In the genomic region with DNA sequence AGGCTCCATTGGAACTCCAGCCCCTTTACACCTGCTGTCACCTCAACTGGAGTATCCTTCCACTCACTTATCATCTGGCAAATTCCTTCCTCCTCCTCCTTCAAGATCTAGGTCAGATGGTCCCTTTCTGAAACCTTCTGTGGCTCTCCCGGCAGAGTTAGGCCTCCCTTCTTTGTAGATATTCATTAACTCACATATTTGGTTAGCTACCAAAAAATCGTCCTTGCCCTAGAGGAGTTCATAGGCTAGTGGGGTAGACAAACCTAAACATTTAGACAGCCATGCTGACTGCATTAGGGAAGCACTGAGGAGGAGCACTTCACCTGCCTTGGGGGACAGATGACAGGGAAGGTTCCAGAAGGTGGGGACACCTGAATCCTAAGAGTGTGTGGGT, we compare ENCODE assay signal across 12 cellular contexts. TPM values are rescaled to one million over a fixed set of nuclear protein-coding genes. Genes with fewer than 3 reads are reported as not detected.
A peak's percentile ranks its signal among the peaks of the same experiment; 100 is the strongest.
DNase-seq lines count a peak whose midpoint lies in the region; ATAC-seq and TF ChIP-seq lines count a peak whose summit lies in the region.
"Had no signal": no experiment of that assay in that cellular context is flagged by ENCODE, and none has a peak within 500 bp of the region (broad histone marks: within the 10 kb centered on the region; RNA-seq: fewer than 3 reads in every experiment).

No MANE protein-coding gene starts in this region.

- peak overlapping the region; percentile 71 for H3K27ac Mint-ChIP-seq in stimulated activated naive CD8-positive, alpha-beta T cell treated with anti-CD3 and anti-CD28 coated beads, Interleukin-15, Interleukin-2, amounts not matched to agents 100 ng/mL and 50 ng/mL, for 24 hours
- no peak overlapping the region for H3K27ac Mint-ChIP-seq in stimulated activated naive CD8-positive, alpha-beta T cell treated with anti-CD3 and anti-CD28 coated beads, Interleukin-15, amount 100 ng/mL, for 72 hours
- peak overlapping the region; percentile 9 for H3K27ac Mint-ChIP-seq in T-helper 17 cell

- H3K4me1 Mint-ChIP-seq in stimulated activated naive CD8-positive, alpha-beta T cell treated with anti-CD3 and anti-CD28 coated beads, Interleukin-15, Interleukin-2, amounts not matched to agents 100 ng/mL and 50 ng/mL, for 24 hours (ENCODE audit: low read depth) = peaks cover 30% of the 10 kb centered on the region
- peaks cover 13% of the 10 kb centered on the region for H3K4me1 Mint-ChIP-seq in stimulated activated naive CD8-positive, alpha-beta T cell treated with anti-CD3 and anti-CD28 coated beads, Interleukin-15, amount 100 ng/mL, for 72 hours
- H3K4me1 Mint-ChIP-seq in T-helper 17 cell = peaks cover 7% of the 10 kb centered on the region

- H3K36me3 Mint-ChIP-seq in stimulated activated naive CD8-positive, alpha-beta T cell treated with anti-CD3 and anti-CD28 coated beads, Interleukin-15, Interleukin-2, amounts not matched to agents 100 ng/mL and 50 ng/mL, for 24 hours (ENCODE audit: low read depth) = peaks cover 3% of the 10 kb centered on the region
- H3K36me3 Mint-ChIP-seq in T-helper 17 cell (ENCODE audit: low read depth) = peaks cover 2% of the 10 kb centered on the region

- ATAC-seq in stimulated activated naive CD8-positive, alpha-beta T cell treated with anti-CD3 and anti-CD28 coated beads, Interleukin-15, amount 100 ng/mL, for 72 hours = no peak
- ATAC-seq in HG02798 (IDR thresholded peaks at IDR 0.05; ENCODE audit: poor library complexity, unreplicated experiment) = peak; percentile 33
- ATAC-seq in T-helper 17 cell = no peak
- ATAC-seq in foreskin keratinocyte = no peak
- ATAC-seq in GM18505 (IDR thresholded peaks at IDR 0.05; ENCODE audit: unreplicated experiment) = no peak

- H3K27me3 Mint-ChIP-seq in stimulated activated naive CD8-positive, alpha-beta T cell treated with anti-CD3 and anti-CD28 coated beads, Interleukin-15, Interleukin-2, amounts not matched to agents 100 ng/mL and 50 ng/mL, for 24 hours = no peaks in the 10 kb centered on the region
- no peaks in the 10 kb centered on the region for H3K27me3 Mint-ChIP-seq in stimulated activated naive CD8-positive, alpha-beta T cell treated with anti-CD3 and anti-CD28 coated beads, Interleukin-15, amount 100 ng/mL, for 72 hours
- no peaks in the 10 kb centered on the region for H3K27me3 Mint-ChIP-seq in T-helper 17 cell

- no peak for DNase-seq in stimulated activated naive CD8-positive, alpha-beta T cell treated with anti-CD3 and anti-CD28 coated beads, Interleukin-15, amount 100 ng/mL, for 72 hours
- DNase-seq in T-helper 17 cell (no peak), DMS 273 (lab: John Stamatoyannopoulos, UW; ENCODE audit: unreplicated experiment) (no peak), foreskin keratinocyte (no peak), NCI-H2171 treated with DMSO at 0.1 percent for 48 hours (lab: John Stamatoyannopoulos, UW) (no peak)
- DNase-seq: activated CD8-positive, alpha-beta memory T cell treated with anti-CD3 and anti-CD28 coated beads, Interleukin-2, amount 50 U/mL, for 4 hours; Kasumi-1; NCI-H2107; occipital lobe had no signal

- H3K27me3 ChIP-seq in foreskin keratinocyte = no peaks in the 10 kb centered on the region

- no peaks in the 10 kb centered on the region for H3K9me3 Mint-ChIP-seq in stimulated activated naive CD8-positive, alpha-beta T cell treated with anti-CD3 and anti-CD28 coated beads, Interleukin-15, Interleukin-2, amounts not matched to agents 100 ng/mL and 50 ng/mL, for 24 hours
- no peaks in the 10 kb centered on the region for H3K9me3 Mint-ChIP-seq in stimulated activated naive CD8-positive, alpha-beta T cell treated with anti-CD3 and anti-CD28 coated beads, Interleukin-15, amount 100 ng/mL, for 72 hours

- no peak for TF ChIP-seq CTCF in foreskin keratinocyte (conservative IDR thresholded peaks at IDR 0.05)

- no peak overlapping the region for H3K27ac ChIP-seq in foreskin keratinocyte

- no peak overlapping the region for H3K4me3 Mint-ChIP-seq in stimulated activated naive CD8-positive, alpha-beta T cell treated with anti-CD3 and anti-CD28 coated beads, Interleukin-15, Interleukin-2, amounts not matched to agents 100 ng/mL and 50 ng/mL, for 24 hours
- H3K4me3 Mint-ChIP-seq in stimulated activated naive CD8-positive, alpha-beta T cell treated with anti-CD3 and anti-CD28 coated beads, Interleukin-15, amount 100 ng/mL, for 72 hours = no peak overlapping the region
- H3K4me3 Mint-ChIP-seq in T-helper 17 cell = no peak overlapping the region

- no peaks in the 10 kb centered on the region for H3K9me3 ChIP-seq in T-helper 17 cell (ENCODE audit: control insufficient read depth, low read length, poor library complexity, severe bottlenecking)

- peaks cover 4% of the 10 kb centered on the region for H3K4me1 ChIP-seq in foreskin keratinocyte

- no peak for TF ChIP-seq POLR2A in GM18505 (IDR thresholded peaks at IDR 0.05; ENCODE audit: borderline replicate concordance, extremely low read depth, insufficient read depth, insufficient read length)

RNA-seq across cellular contexts. Expression of gene ELOA, which starts 14.3 kb away (rescaled TPM):
- total RNA-seq in T-helper 17 cell (10 to 100 TPM; 34.7 to 39.7 TPM), foreskin keratinocyte (47.1 and 56.7 TPM in 2 replicates)
- 18.4 and 23.8 TPM in 2 replicates for polyA plus RNA-seq in foreskin keratinocyte

RNA-seq across cellular contexts. Expression of gene RPL11, which starts 37.4 kb away (rescaled TPM):
- total RNA-seq in T-helper 17 cell (1,000 to 10,000 TPM; 1,753 to 1,861 TPM), foreskin keratinocyte (1,719 and 1,767 TPM in 2 replicates)
- 2,860 and 2,885 TPM in 2 replicates for polyA plus RNA-seq in foreskin keratinocyte

RNA-seq across cellular contexts. Expression of gene PITHD1, which starts 49.2 kb away (rescaled TPM):
- 10 to 100 TPM; 67.8 to 80.6 TPM for total RNA-seq in T-helper 17 cell
- 45.3 and 47.0 TPM in 2 replicates for total RNA-seq in foreskin keratinocyte
- polyA plus RNA-seq in foreskin keratinocyte = 42.5 and 44.0 TPM in 2 replicates

Comparison
In these comparisons a context has a peak if more than half of its experiments do, and no peak if none do; other contexts are left out.
1. H3K27ac Mint-ChIP-seq: peak in stimulated activated naive CD8-positive, alpha-beta T cell treated with anti-CD3 and anti-CD28 coated beads, Interleukin-15, Interleukin-2, amounts not matched to agents 100 ng/mL and 50 ng/mL, for 24 hours (single experiment) and T-helper 17 cell (single experiment); none in stimulated activated naive CD8-positive, alpha-beta T cell treated with anti-CD3 and anti-CD28 coated beads, Interleukin-15, amount 100 ng/mL, for 72 hours (0 of 2).